Comparison of ENCODE assay signal across 2 cellular contexts in the genomic region with DNA sequence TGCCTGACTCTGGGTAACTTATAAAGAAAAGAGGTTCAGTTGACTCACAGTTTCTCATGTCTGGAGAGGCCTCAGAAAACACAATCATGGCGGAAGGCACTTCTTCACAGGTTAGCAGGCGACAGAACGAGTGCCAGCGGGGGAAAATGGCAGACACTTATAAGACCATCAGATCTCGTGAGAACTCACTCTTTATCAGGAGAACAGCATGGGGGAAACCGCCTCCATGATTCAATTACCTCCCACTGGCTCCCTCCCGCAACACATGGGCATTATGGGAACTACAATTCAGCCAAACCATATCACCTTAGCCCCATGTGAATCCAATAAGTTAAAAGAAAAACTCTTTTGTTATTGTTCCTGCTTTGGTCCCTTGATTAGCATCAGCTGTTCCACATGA.
TF ChIP-seq lines count a peak whose summit lies in the region.

No MANE protein-coding gene starts in this region.

TF ChIP-seq in GM23338, 12 proteins besides CTCF, POLR2A, EP300 and RAD21 (continued from another document):
- TF ChIP-seq ZNF462 (CRISPR knock-in tag; IDR thresholded peaks at IDR 0.05) = no peak
- no peak for TF ChIP-seq ZNF331 (CRISPR knock-in tag; IDR thresholded peaks at IDR 0.05; ENCODE audit: low read depth)
- no peak for TF ChIP-seq POLR2AphosphoS5 (IDR thresholded peaks at IDR 0.05; ENCODE audit: low read depth)
- TF ChIP-seq EZH2phosphoT487 (IDR thresholded peaks at IDR 0.05; ENCODE audit: unreplicated experiment) = no peak
- no peak for TF ChIP-seq EZH2 (IDR thresholded peaks at IDR 0.05; ENCODE audit: low read depth, unreplicated experiment)
- TF ChIP-seq, protein P1, sequence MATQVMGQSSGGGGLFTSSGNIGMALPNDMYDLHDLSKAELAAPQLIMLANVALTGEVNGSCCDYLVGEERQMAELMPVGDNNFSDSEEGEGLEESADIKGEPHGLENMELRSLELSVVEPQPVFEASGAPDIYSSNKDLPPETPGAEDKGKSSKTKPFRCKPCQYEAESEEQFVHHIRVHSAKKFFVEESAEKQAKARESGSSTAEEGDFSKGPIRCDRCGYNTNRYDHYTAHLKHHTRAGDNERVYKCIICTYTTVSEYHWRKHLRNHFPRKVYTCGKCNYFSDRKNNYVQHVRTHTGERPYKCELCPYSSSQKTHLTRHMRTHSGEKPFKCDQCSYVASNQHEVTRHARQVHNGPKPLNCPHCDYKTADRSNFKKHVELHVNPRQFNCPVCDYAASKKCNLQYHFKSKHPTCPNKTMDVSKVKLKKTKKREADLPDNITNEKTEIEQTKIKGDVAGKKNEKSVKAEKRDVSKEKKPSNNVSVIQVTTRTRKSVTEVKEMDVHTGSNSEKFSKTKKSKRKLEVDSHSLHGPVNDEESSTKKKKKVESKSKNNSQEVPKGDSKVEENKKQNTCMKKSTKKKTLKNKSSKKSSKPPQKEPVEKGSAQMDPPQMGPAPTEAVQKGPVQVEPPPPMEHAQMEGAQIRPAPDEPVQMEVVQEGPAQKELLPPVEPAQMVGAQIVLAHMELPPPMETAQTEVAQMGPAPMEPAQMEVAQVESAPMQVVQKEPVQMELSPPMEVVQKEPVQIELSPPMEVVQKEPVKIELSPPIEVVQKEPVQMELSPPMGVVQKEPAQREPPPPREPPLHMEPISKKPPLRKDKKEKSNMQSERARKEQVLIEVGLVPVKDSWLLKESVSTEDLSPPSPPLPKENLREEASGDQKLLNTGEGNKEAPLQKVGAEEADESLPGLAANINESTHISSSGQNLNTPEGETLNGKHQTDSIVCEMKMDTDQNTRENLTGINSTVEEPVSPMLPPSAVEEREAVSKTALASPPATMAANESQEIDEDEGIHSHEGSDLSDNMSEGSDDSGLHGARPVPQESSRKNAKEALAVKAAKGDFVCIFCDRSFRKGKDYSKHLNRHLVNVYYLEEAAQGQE (IDR thresholded peaks at IDR 0.05; ENCODE audit: unreplicated experiment) = no peak
- no peak for TF ChIP-seq STAT1 (IDR thresholded peaks at IDR 0.05; ENCODE audit: unreplicated experiment)

TF ChIP-seq in WTC11, 78 proteins besides CTCF, POLR2A, EP300 and RAD21 (continued from another document):
- no peak for TF ChIP-seq ARID4B (CRISPR knock-in tag; IDR thresholded peaks at IDR 0.05; ENCODE audit: borderline replicate concordance)
- TF ChIP-seq NR1H2 (CRISPR knock-in tag; IDR thresholded peaks at IDR 0.05) = no peak
- no peak for TF ChIP-seq JUN (CRISPR knock-in tag; IDR thresholded peaks at IDR 0.05)
- TF ChIP-seq, protein P2, sequence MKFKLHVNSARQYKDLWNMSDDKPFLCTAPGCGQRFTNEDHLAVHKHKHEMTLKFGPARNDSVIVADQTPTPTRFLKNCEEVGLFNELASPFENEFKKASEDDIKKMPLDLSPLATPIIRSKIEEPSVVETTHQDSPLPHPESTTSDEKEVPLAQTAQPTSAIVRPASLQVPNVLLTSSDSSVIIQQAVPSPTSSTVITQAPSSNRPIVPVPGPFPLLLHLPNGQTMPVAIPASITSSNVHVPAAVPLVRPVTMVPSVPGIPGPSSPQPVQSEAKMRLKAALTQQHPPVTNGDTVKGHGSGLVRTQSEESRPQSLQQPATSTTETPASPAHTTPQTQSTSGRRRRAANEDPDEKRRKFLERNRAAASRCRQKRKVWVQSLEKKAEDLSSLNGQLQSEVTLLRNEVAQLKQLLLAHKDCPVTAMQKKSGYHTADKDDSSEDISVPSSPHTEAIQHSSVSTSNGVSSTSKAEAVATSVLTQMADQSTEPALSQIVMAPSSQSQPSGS (CRISPR knock-in tag; IDR thresholded peaks at IDR 0.05; ENCODE audit: borderline replicate concordance, low read depth) = no peak
- TF ChIP-seq NR3C1 (CRISPR knock-in tag; conservative IDR thresholded peaks at IDR 0.05; ENCODE audit: low read depth) = no peak
- no peak for TF ChIP-seq CREM (CRISPR knock-in tag; IDR thresholded peaks at IDR 0.05)
TF ChIP-seq in WTC11: peak in this region for 0.
